ENCODE assay signal across 9 cellular contexts in genomic region chr2:108607706-108608301, GRCh38.
DNase-seq lines count a peak whose midpoint lies in the region; ATAC-seq, FAIRE-seq and TF ChIP-seq lines count a peak whose summit lies in the region.
"Had no signal": no experiment of that assay in that cellular context is flagged by ENCODE, and none has a peak within 500 bp of the region (broad histone marks: within the 10 kb centered on the region; RNA-seq: fewer than 3 reads in every experiment).

No MANE protein-coding gene starts in this region.

- no peak overlapping the region for H3K27ac ChIP-seq in mammary epithelial cell (ENCODE audit: insufficient read depth, low read depth, low read length)
- H3K27ac ChIP-seq in HepG2 (ENCODE audit: extremely low read length, insufficient read depth, low read length): no peak overlapping the region
- H3K27ac ChIP-seq: SJSA1 had no signal

- no peak overlapping the region for H3K4me3 ChIP-seq in mammary epithelial cell (replicated peaks in 1 of 3; ENCODE audit: insufficient read depth in 1 of 3, low read depth in 2 of 3, low read length in 3 of 3)
- H3K4me3 ChIP-seq in HepG2 (replicated peaks in 1 of 3; ENCODE audit: insufficient read depth in 1 of 3, low read depth in 2 of 3, low read length in 3 of 3): no peak overlapping the region
- H3K4me3 ChIP-seq: SJSA1 had no signal

- DNase-seq in CD1c-positive myeloid dendritic cell (ENCODE audit: extremely low spot score) (peak; percentile 59), GM18507 (ENCODE audit: extremely low spot score, insufficient read length, low read depth) (no peak), RCC 7860 (ENCODE audit: low spot score) (peak; percentile 10), mammary epithelial cell (no peak), HepG2 (ENCODE audit: low spot score) (peak; percentile 42)

- H3K79me2 ChIP-seq in mammary epithelial cell (ENCODE audit: insufficient read depth, low read length): peaks cover 83% of the 10 kb centered on the region
- H3K79me2 ChIP-seq in HepG2 (ENCODE audit: insufficient read depth, low read length): peaks cover 35% of the 10 kb centered on the region

- H3K9me3 ChIP-seq in mammary epithelial cell (replicated peaks; ENCODE audit: insufficient read depth, low read length) (no peaks in the 10 kb centered on the region), HepG2 (ENCODE audit: low read length) (no peaks in the 10 kb centered on the region)
- H3K9me3 ChIP-seq: SJSA1 had no signal

- in situ Hi-C loops in mammary epithelial cell (cut with MboI; ENCODE audit: low sequenced_read_pairs in 2 of 2): no loop called here
- in situ Hi-C loops in HepG2 (cut with HindIII; ENCODE audit: extremely low pct_ligation_motif_present, low pct_unique_long_range_greater_than_20kb): no loop called here

- H3K4me2 ChIP-seq in mammary epithelial cell (ENCODE audit: insufficient read depth, low read depth, low read length) (no peak overlapping the region), HepG2 (ENCODE audit: low read depth, low read length) (no peak overlapping the region)

- TF ChIP-seq POLR2A in HepG2 (IDR thresholded peaks at IDR 0.05; ENCODE audit: insufficient read depth in 1 of 2, low read depth in 2 of 2, low read length in 2 of 2): no peak

- H4K20me1 ChIP-seq in mammary epithelial cell (ENCODE audit: insufficient read depth, low read length) (no peaks in the 10 kb centered on the region), HepG2 (ENCODE audit: insufficient read depth, low read length) (peaks cover 2% of the 10 kb centered on the region)

- peak; percentile 20; the same call in 1 of the 2 replicates for TF ChIP-seq RAD21 in HepG2 (CRISPR knock-in tag; IDR thresholded peaks at IDR 0.05)

- peak; percentile 82 for ATAC-seq in HepG2
- ATAC-seq in GM21619 (IDR thresholded peaks at IDR 0.05; ENCODE audit: unreplicated experiment): no peak
- no peak for ATAC-seq in GM19395 (IDR thresholded peaks at IDR 0.05; ENCODE audit: unreplicated experiment)
- no peak for ATAC-seq in HG03025 (IDR thresholded peaks at IDR 0.05; ENCODE audit: low FRiP score, unreplicated experiment)

- intact Hi-C loops in mammary epithelial cell (cut with micrococcal nuclease) (loop anchor here (1.0 kb wide), 2 partner anchors 28 to 111 kb away; partner anchors contain the start of gene RANBP2), HepG2 (cut with micrococcal nuclease; ENCODE audit: unreplicated experiment) (loop anchor here (2.0 kb wide), 1 partner anchor 29 kb away; no protein-coding TSS in a partner anchor)

- FAIRE-seq in GM18507 (lab: Jason Lieb, UNC) (peak; percentile 70), RCC 7860 (lab: Jason Lieb, UNC) (no peak), HepG2 (lab: Jason Lieb, UNC) (no peak)

- BruUV-seq in mammary epithelial cell (replicated peaks; lab: Mats Ljungman, UMichigan) (no TSS peak), HepG2 (replicated peaks; lab: Mats Ljungman, UMichigan) (no TSS peak)

- no peaks in the 10 kb centered on the region for H3K36me3 ChIP-seq in mammary epithelial cell (ENCODE audit: insufficient read depth, low read length)
- H3K36me3 ChIP-seq in HepG2 (replicated peaks in 1 of 2; ENCODE audit: control insufficient read depth in 1 of 2, insufficient read depth in 2 of 2, low read length in 2 of 2): peaks cover 0 to 1% of the 10 kb centered on the region in 2 experiments; a peak in 2 of 5 replicates

- H2AFZ ChIP-seq in mammary epithelial cell (ENCODE audit: low read depth, low read length): no peak overlapping the region
- no peak overlapping the region for H2AFZ ChIP-seq in HepG2 (ENCODE audit: low read length)

- H3K9ac ChIP-seq in mammary epithelial cell (ENCODE audit: insufficient read depth, low read length) (no peak overlapping the region), HepG2 (ENCODE audit: insufficient read depth, low read depth, low read length) (no peak overlapping the region)

- dilution Hi-C loops in mammary epithelial cell (cut with HindIII; ENCODE audit: low sequenced_read_pairs): no loop called here

- H3K27me3 ChIP-seq in mammary epithelial cell (ENCODE audit: insufficient read depth, low read length) (no peaks in the 10 kb centered on the region), HepG2 (ENCODE audit: control insufficient read depth in 1 of 2, insufficient read depth in 2 of 2, low read length in 2 of 2) (no peaks in the 10 kb centered on the region)
- H3K27me3 ChIP-seq: SJSA1 had no signal

- CTCF ChIA-PET in mammary epithelial cell (lab: Charles Lee; ENCODE audit: low non-redundant PET) (interaction anchor here (0.7 kb wide), 1 partner anchor 13 kb away, joined by 4 read pairs; no protein-coding TSS in a partner anchor), HepG2 (lab: Yijun Ruan, JAX; ENCODE audit: low intra/inter-chr PET ratio, low total read pairs) (interaction anchor here (1.3 kb wide), 1 partner anchor 29 kb away, joined by 9 read pairs; no protein-coding TSS in a partner anchor)

- TF ChIP-seq EP300 in HepG2 (IDR thresholded peaks at IDR 0.05; ENCODE audit: low read depth in 2 of 2, low read length in 2 of 2) (no peak), HepG2 (CRISPR knock-in tag; IDR thresholded peaks at IDR 0.05; ENCODE audit: borderline replicate concordance) (no peak)

- POLR2A ChIA-PET in HepG2 (lab: Yijun Ruan, JAX): no interaction called here

- H3K4me1 ChIP-seq in mammary epithelial cell (ENCODE audit: insufficient read depth, low read length): peaks cover 18% of the 10 kb centered on the region
- 0 out of 2 replicates have a peak, but pooled peaks cover 1% of the 10 kb centered on the region for H3K4me1 ChIP-seq in HepG2 (ENCODE audit: insufficient read depth, low read length)

- TF ChIP-seq CTCF in mammary epithelial cell (conservative IDR thresholded peaks at IDR 0.05 in 1 of 2, IDR thresholded peaks at IDR 0.05 in 1 of 2; ENCODE audit: extremely low read depth in 1 of 2, insufficient read depth in 1 of 2, low read depth in 1 of 2, low read length in 2 of 2) (peak; percentile 50 to 68), HepG2 (CRISPR knock-in tag; IDR thresholded peaks at IDR 0.05) (peak; percentile 51)

- WGBS in mammary epithelial cell (ENCODE audit: low coverage, missing lambda C conversion rate): 73% methylated on average over 3 of the region's 3 CpGs
- WGBS in HepG2 (ENCODE audit: low lambda C conversion rate): 93% methylated on average over 3 of the region's 3 CpGs

TF ChIP-seq in HepG2, 621 proteins besides CTCF, POLR2A, EP300 and RAD21:
- TF ChIP-seq E2F1 (CRISPR knock-in tag; IDR thresholded peaks at IDR 0.05) (no peak), CHD2 (IDR thresholded peaks at IDR 0.05; ENCODE audit: low read depth, low read length) (no peak), TOE1 (CRISPR knock-in tag; IDR thresholded peaks at IDR 0.05) (no peak), STAG1 (CRISPR knock-in tag; IDR thresholded peaks at IDR 0.05) (peak; percentile 38; the same call in 1 of the 2 replicates), PREB (CRISPR knock-in tag; IDR thresholded peaks at IDR 0.05) (no peak), SMC3 (IDR thresholded peaks at IDR 0.05; ENCODE audit: low read length) (peak; percentile 41; the same call in 1 of the 2 replicates)

Comparison
In these comparisons a context has a peak if more than half of its experiments do, and no peak if none do; other contexts are left out.
1. DNase-seq: peak in CD1c-positive myeloid dendritic cell (single experiment), RCC 7860 (single experiment) and HepG2 (single experiment); none in GM18507 (single experiment) and mammary epithelial cell (single experiment).